ENCODE assay signal across 9 cellular contexts in genomic region chr9:100222674-100223073, GRCh38.
DNase-seq lines count a peak whose midpoint lies in the region; ATAC-seq and TF ChIP-seq lines count a peak whose summit lies in the region.
"Had no signal": no experiment of that assay in that cellular context is flagged by ENCODE, and none has a peak within 500 bp of the region (broad histone marks: within the 10 kb centered on the region; RNA-seq: fewer than 3 reads in every experiment).

No MANE protein-coding gene starts in this region.

- no peak overlapping the region for H3K4me3 Mint-ChIP-seq in nephron
- H3K4me3 Mint-ChIP-seq in natural killer cell treated with Interleukin-12 subunit alpha and Interleukin-12 subunit beta and Interleukin-15 and Interleukin-18, amount 100 ng/mL, for 72 hours: no peak overlapping the region
- H3K4me3 Mint-ChIP-seq: central memory CD8-positive, alpha-beta T cell had no signal

- peak; percentile 50 for TF ChIP-seq CTCF in DOHH2 (IDR thresholded peaks at IDR 0.05; ENCODE audit: low read depth, low read length, poor library complexity, severe bottlenecking)
- peak; percentile 62 for TF ChIP-seq CTCF in LNCAP (IDR thresholded peaks at IDR 0.05)
- TF ChIP-seq CTCF in mammary epithelial cell (conservative IDR thresholded peaks at IDR 0.05 in 1 of 2, IDR thresholded peaks at IDR 0.05 in 1 of 2; ENCODE audit: extremely low read depth in 1 of 2, insufficient read depth in 1 of 2, low read depth in 1 of 2, low read length in 2 of 2): peak; percentile 21 to 45
- TF ChIP-seq CTCF in nephron (IDR thresholded peaks at IDR 0.05; ENCODE audit: unreplicated experiment in 3 of 3): peak; percentile 29 to 44 (median 41)

- no peaks in the 10 kb centered on the region for H3K4me1 ChIP-seq in DOHH2 (ENCODE audit: control insufficient read depth, low read length)
- no peaks in the 10 kb centered on the region for H3K4me1 ChIP-seq in mammary epithelial cell (ENCODE audit: insufficient read depth, low read length)

- no peaks in the 10 kb centered on the region for H3K27me3 ChIP-seq in DOHH2 (ENCODE audit: control insufficient read depth, low read length)
- H3K27me3 ChIP-seq in mammary epithelial cell (ENCODE audit: insufficient read depth, low read length): no peaks in the 10 kb centered on the region

- no peaks in the 10 kb centered on the region for H4K20me1 ChIP-seq in DOHH2 (ENCODE audit: control insufficient read depth, insufficient read depth, low read depth, low read length)
- no peaks in the 10 kb centered on the region for H4K20me1 ChIP-seq in mammary epithelial cell (ENCODE audit: insufficient read depth, low read length)

- H3K4me2 ChIP-seq in DOHH2 (ENCODE audit: low read length) (no peak overlapping the region), mammary epithelial cell (ENCODE audit: insufficient read depth, low read depth, low read length) (no peak overlapping the region)

- no peaks in the 10 kb centered on the region for H3K9me3 Mint-ChIP-seq in nephron
- no peaks in the 10 kb centered on the region for H3K9me3 Mint-ChIP-seq in natural killer cell treated with Interleukin-12 subunit alpha and Interleukin-12 subunit beta and Interleukin-15 and Interleukin-18, amount 100 ng/mL, for 72 hours
- H3K9me3 Mint-ChIP-seq: central memory CD8-positive, alpha-beta T cell had no signal

- H3K36me3 ChIP-seq in DOHH2 (ENCODE audit: control insufficient read depth, low read length) (peaks cover 9% of the 10 kb centered on the region; the same call in 1 of the 2 replicates), mammary epithelial cell (ENCODE audit: insufficient read depth, low read length) (no peaks in the 10 kb centered on the region)

- 0% methylated on average over 2 of the region's 2 CpGs for WGBS in mammary epithelial cell (ENCODE audit: low coverage, missing lambda C conversion rate)

- H3K79me2 ChIP-seq in DOHH2 (ENCODE audit: control insufficient read depth, low read length) (no peaks in the 10 kb centered on the region), mammary epithelial cell (ENCODE audit: insufficient read depth, low read length) (no peaks in the 10 kb centered on the region)

- DNase-seq in mammary epithelial cell: peak; percentile 17
- DNase-seq in natural killer cell treated with Interleukin-12 subunit alpha and Interleukin-12 subunit beta and Interleukin-15 and Interleukin-18, amount 100 ng/mL, for 72 hours (ENCODE audit: low spot score): no peak
- DNase-seq in OCI-M2 (lab: John Stamatoyannopoulos, UW; ENCODE audit: unreplicated experiment): no peak
- DNase-seq in NCI-H748 (lab: John Stamatoyannopoulos, UW; ENCODE audit: unreplicated experiment): no peak

- in situ Hi-C loops in mammary epithelial cell (cut with MboI; ENCODE audit: low sequenced_read_pairs in 2 of 2): loop anchor here in 1 of 2 donors (25.0 kb wide), 1 partner anchor 185 kb away; no protein-coding TSS in a partner anchor

- peaks cover 4% of the 10 kb centered on the region for H3K4me1 Mint-ChIP-seq in nephron
- H3K4me1 Mint-ChIP-seq in natural killer cell treated with Interleukin-12 subunit alpha and Interleukin-12 subunit beta and Interleukin-15 and Interleukin-18, amount 100 ng/mL, for 72 hours (ENCODE audit: low read depth in 2 of 2): peaks cover 7 to 11% of the 10 kb centered on the region in 2 donors
- H3K4me1 Mint-ChIP-seq: central memory CD8-positive, alpha-beta T cell had no signal

- no peaks in the 10 kb centered on the region for H3K9me2 ChIP-seq in DOHH2 (replicated peaks; ENCODE audit: control insufficient read depth, low read length)

- H3K27ac Mint-ChIP-seq in nephron: no peak overlapping the region
- no peak overlapping the region for H3K27ac Mint-ChIP-seq in natural killer cell treated with Interleukin-12 subunit alpha and Interleukin-12 subunit beta and Interleukin-15 and Interleukin-18, amount 100 ng/mL, for 72 hours

- H3K4me3 ChIP-seq in DOHH2 (ENCODE audit: low read length): no peak overlapping the region
- H3K4me3 ChIP-seq in mammary epithelial cell (replicated peaks in 1 of 3; ENCODE audit: insufficient read depth in 1 of 3, low read depth in 2 of 3, low read length in 3 of 3): no peak overlapping the region

- H3K27ac ChIP-seq in DOHH2 (ENCODE audit: low read depth, low read length): no peak overlapping the region
- no peak overlapping the region for H3K27ac ChIP-seq in mammary epithelial cell (ENCODE audit: insufficient read depth, low read depth, low read length)

- no peak overlapping the region for H2AFZ ChIP-seq in mammary epithelial cell (ENCODE audit: low read depth, low read length)

- no TSS peak for BruUV-seq in mammary epithelial cell (replicated peaks; lab: Mats Ljungman, UMichigan)

- peaks cover 4% of the 10 kb centered on the region; the same call in 1 of the 2 replicates for H3F3A ChIP-seq in DOHH2 (ENCODE audit: control insufficient read depth, insufficient read depth)

- dilution Hi-C loops in mammary epithelial cell (cut with HindIII; ENCODE audit: low sequenced_read_pairs): no loop called here

- peaks cover 17% of the 10 kb centered on the region for H3K36me3 Mint-ChIP-seq in nephron (ENCODE audit: low read depth)
- no peaks in the 10 kb centered on the region for H3K36me3 Mint-ChIP-seq in natural killer cell treated with Interleukin-12 subunit alpha and Interleukin-12 subunit beta and Interleukin-15 and Interleukin-18, amount 100 ng/mL, for 72 hours

- H3K27me3 Mint-ChIP-seq in nephron (ENCODE audit: low read depth): no peaks in the 10 kb centered on the region
- no peaks in the 10 kb centered on the region for H3K27me3 Mint-ChIP-seq in natural killer cell treated with Interleukin-12 subunit alpha and Interleukin-12 subunit beta and Interleukin-15 and Interleukin-18, amount 100 ng/mL, for 72 hours
- H3K27me3 Mint-ChIP-seq: central memory CD8-positive, alpha-beta T cell had no signal

- H3K9ac ChIP-seq in mammary epithelial cell (ENCODE audit: insufficient read depth, low read length): no peak overlapping the region

- no peak for ATAC-seq in natural killer cell treated with Interleukin-12 subunit alpha and Interleukin-12 subunit beta and Interleukin-15 and Interleukin-18, amount 100 ng/mL, for 72 hours
- ATAC-seq in GM19023 (IDR thresholded peaks at IDR 0.05; ENCODE audit: unreplicated experiment): no peak

- H3K9me3 ChIP-seq in DOHH2 (ENCODE audit: control insufficient read depth, insufficient read depth, low read length): no peaks in the 10 kb centered on the region
- H3K9me3 ChIP-seq in mammary epithelial cell (replicated peaks; ENCODE audit: insufficient read depth, low read length): no peaks in the 10 kb centered on the region

- CTCF ChIA-PET in mammary epithelial cell (lab: Charles Lee; ENCODE audit: low non-redundant PET): no interaction called here

- intact Hi-C loops in mammary epithelial cell (cut with micrococcal nuclease): loop anchor here (1.0 to 5.0 kb wide), 3 partner anchors 194 to 1040 kb away; partner anchors contain the start of gene NR4A3
